In genomic region chr1:211577826-211578639, GRCh38 we compare ENCODE assay signal across 8 cellular contexts. TPM values are rescaled to one million over a fixed set of nuclear protein-coding genes. Genes with fewer than 3 reads are reported as not detected.
DNase-seq lines count a peak whose midpoint lies in the region; ATAC-seq and TF ChIP-seq lines count a peak whose summit lies in the region.

No MANE protein-coding gene starts in this region.

- 0% methylated on average over 75 of the region's 75 CpGs for WGBS in heart right ventricle, 2 donors

- peak overlapping the region; percentile 89 for H3K9ac ChIP-seq in Karpas-422 (ENCODE audit: low read length)
- peak overlapping the region; percentile 60 for H3K9ac ChIP-seq in SU-DHL-6 (ENCODE audit: low read length)

- intact Hi-C loops in heart right ventricle (cut with DNase I), result loop anchor here (1.0 to 10.0 kb wide), 11 partner anchors 34 to 106 kb away; no protein-coding TSS in a partner anchor

- H3K27ac ChIP-seq in Karpas-422 (ENCODE audit: low read length), result no peak overlapping the region; the same call in 1 of the 2 replicates
- peak overlapping the region; percentile 85 for H3K27ac ChIP-seq in SU-DHL-6 (ENCODE audit: low read depth, low read length)
- H3K27ac ChIP-seq in heart right ventricle, result peak overlapping the region; percentile 93 to 99 (median 96)

- H3K27me3 Mint-ChIP-seq in progenitor cell of endocrine pancreas, result peaks cover 6% of the 10 kb centered on the region

- H3K36me3 ChIP-seq in Karpas-422 (ENCODE audit: insufficient read depth, low read length) (peaks cover 32% of the 10 kb centered on the region), SU-DHL-6 (ENCODE audit: low read length) (peaks cover 4% of the 10 kb centered on the region; the same call in 1 of the 2 replicates), heart right ventricle (peaks cover 0 to 34% (median 12%) of the 10 kb centered on the region in 9 donors)

- peak overlapping the region; percentile 86 for H3K27ac Mint-ChIP-seq in progenitor cell of endocrine pancreas

- peaks cover 7% of the 10 kb centered on the region for H3K36me3 Mint-ChIP-seq in progenitor cell of endocrine pancreas (ENCODE audit: insufficient read depth)

- peak overlapping the region; percentile 84 for H3K4me2 ChIP-seq in Karpas-422 (ENCODE audit: low read depth, low read length, poor library complexity, severe bottlenecking)
- peak overlapping the region; percentile 85 for H3K4me2 ChIP-seq in SU-DHL-6 (ENCODE audit: low read depth, low read length, poor library complexity, severe bottlenecking)

- no peaks in the 10 kb centered on the region; the same call in 1 of the 2 replicates for H3F3A ChIP-seq in SU-DHL-6 (ENCODE audit: insufficient read depth)

- ATAC-seq in GM21723 (IDR thresholded peaks at IDR 0.05; ENCODE audit: unreplicated experiment) (peak; percentile 53), heart right ventricle (peak; percentile 66 to 81 (median 70))

- peaks cover 27% of the 10 kb centered on the region for H3K4me1 ChIP-seq in Karpas-422 (ENCODE audit: low read length)
- peaks cover 0 to 73% (median 42%) of the 10 kb centered on the region in 9 donors for H3K4me1 ChIP-seq in heart right ventricle

- peak overlapping the region; percentile 93 for H3K4me3 Mint-ChIP-seq in progenitor cell of endocrine pancreas (ENCODE audit: low read depth)

- peaks cover 35% of the 10 kb centered on the region for H4K20me1 ChIP-seq in Karpas-422 (ENCODE audit: insufficient read depth, low read depth, low read length)
- peaks cover 5% of the 10 kb centered on the region; the same call in 1 of the 2 replicates for H4K20me1 ChIP-seq in SU-DHL-6 (ENCODE audit: low read depth, low read length)

- H3K9me2 ChIP-seq in Karpas-422 (replicated peaks; ENCODE audit: insufficient read depth, low read length), result no peaks in the 10 kb centered on the region
- no peaks in the 10 kb centered on the region for H3K9me2 ChIP-seq in SU-DHL-6 (replicated peaks; ENCODE audit: insufficient read depth, low read length)

- H3K9me3 ChIP-seq in Karpas-422 (ENCODE audit: low read length) (no peaks in the 10 kb centered on the region), SU-DHL-6 (ENCODE audit: insufficient read depth, low read length) (no peaks in the 10 kb centered on the region), heart right ventricle (no peaks in the 10 kb centered on the region)

- TF ChIP-seq CTCF in SU-DHL-6 (IDR thresholded peaks at IDR 0.05; ENCODE audit: insufficient read depth, low read length, poor library complexity, severe bottlenecking) (peak; percentile 77), heart right ventricle (IDR thresholded peaks at IDR 0.05) (peak; percentile 77 to 97 (median 90)), progenitor cell of endocrine pancreas (IDR thresholded peaks at IDR 0.05; ENCODE audit: unreplicated experiment) (peak; percentile 82)

- no peaks in the 10 kb centered on the region for H3K27me3 ChIP-seq in Karpas-422 (ENCODE audit: low read length)
- H3K27me3 ChIP-seq in SU-DHL-6 (ENCODE audit: low read length), result no peaks in the 10 kb centered on the region
- no peaks in the 10 kb centered on the region for H3K27me3 ChIP-seq in heart right ventricle

- H3K79me2 ChIP-seq in Karpas-422 (ENCODE audit: low read length), result peaks cover 23% of the 10 kb centered on the region
- H3K79me2 ChIP-seq in SU-DHL-6 (ENCODE audit: insufficient read depth, low read length), result no peaks in the 10 kb centered on the region

- peak overlapping the region; percentile 77 for H3K4me3 ChIP-seq in Karpas-422 (ENCODE audit: low read length)
- H3K4me3 ChIP-seq in SU-DHL-6 (ENCODE audit: insufficient read depth, low read length, poor library complexity, severe bottlenecking), result peak overlapping the region; percentile 57
- H3K4me3 ChIP-seq in heart right ventricle, result peak overlapping the region; percentile 83 to 97 (median 94)

- peaks cover 14% of the 10 kb centered on the region for H3K4me1 Mint-ChIP-seq in progenitor cell of endocrine pancreas (ENCODE audit: low read depth)

- H3K9me3 Mint-ChIP-seq in progenitor cell of endocrine pancreas (ENCODE audit: low read depth), result no peaks in the 10 kb centered on the region

- H2AFZ ChIP-seq in Karpas-422 (ENCODE audit: low read length), result peak overlapping the region; percentile 75
- H2AFZ ChIP-seq in SU-DHL-6 (ENCODE audit: low read depth, low read length, severe bottlenecking), result peak overlapping the region; percentile 87

- DNase-seq in ELR (ENCODE audit: low read depth) (peak; percentile 79), Karpas-422 (peak; percentile 86), heart right ventricle (peak; percentile 63 to 79), progenitor cell of endocrine pancreas (ENCODE audit: low spot score, unreplicated experiment) (peak; percentile 80), ureter (ENCODE audit: low spot score) (peak; percentile 81)
- DNase-seq in activated naive CD8-positive, alpha-beta T cell treated with anti-CD3 and anti-CD28 coated beads, Interleukin-2, amount 50 U/mL, for 16 hours (ENCODE audit: low read depth, low spot score), result peak; percentile 30

RNA-seq across cellular contexts. Expression of gene SLC30A1, which starts 0.9 kb away (rescaled TPM):
- 8.0 and 16.7 TPM in 2 replicates for total RNA-seq in Karpas-422 (2014; rRNA removed; shearing (Covaris generic); ENCODE audit: low replicate concordance)
- total RNA-seq in heart right ventricle (10 to 100 TPM in 9 of 10 donors, 1 to 10 TPM in 1; 8.1 to 26.5 (median 16.1) TPM), progenitor cell of endocrine pancreas (8.7 and 9.3 TPM in 2 replicates), ureter (28.9 TPM)
- 1 to 10 TPM; 1.4 to 4.2 TPM for polyA plus RNA-seq in heart right ventricle

Comparison
In these comparisons a context has a peak if more than half of its experiments do, and no peak if none do; other contexts are left out.
1. DNase-seq: peak in every context shown above with its lines; median percentile 86 in Karpas-422; 81 in ureter; 80 in progenitor cell of endocrine pancreas; 79 in ELR; 71 in heart right ventricle; 30 in activated naive CD8-positive, alpha-beta T cell treated with anti-CD3 and anti-CD28 coated beads, Interleukin-2, amount 50 U/mL, for 16 hours.